In genomic region chr4:1130318-1131186, GRCh38 we compare ENCODE assay signal across 8 cellular contexts. TPM values are rescaled to one million over a fixed set of nuclear protein-coding genes. Genes with fewer than 3 reads are reported as not detected.
DNase-seq lines count a peak whose midpoint lies in the region; TF ChIP-seq lines count a peak whose summit lies in the region.

No MANE protein-coding gene starts in this region.

- DNase-seq in GM12864 (ENCODE audit: low read depth) (peak; percentile 59), HFFc6 (peak; percentile 50), NCI-H2081 treated with DMSO at 0.1 percent for 48 hours (lab: John Stamatoyannopoulos, UW) (peak; percentile 17), left kidney (ENCODE audit: low read depth, low spot score) (peak; percentile 88), mesenteric fat pad (ENCODE audit: low spot score) (no peak)
- DNase-seq in activated CD4-positive, CD25-positive, alpha-beta regulatory T cell treated with anti-CD3 and anti-CD28 coated beads, Interleukin-2, amount 50 U/mL, for 16 hours (ENCODE audit: low read depth, low spot score), result peak; percentile 59
- peak; percentile 68 for DNase-seq in central memory CD4-positive, alpha-beta T cell
- DNase-seq in stimulated activated CD4-positive, alpha-beta T cell treated with anti-CD3 and anti-CD28 coated beads, Interleukin-4, amount 100 ng/mL, for 1 hour, result peak; percentile 69

- H3K27me3 Mint-ChIP-seq in HFFc6 (ENCODE audit: insufficient read depth), result peaks cover 28% of the 10 kb centered on the region

- H3K9me3 Mint-ChIP-seq in HFFc6, result no peaks in the 10 kb centered on the region

- no peak overlapping the region for H3K27ac Mint-ChIP-seq in HFFc6

- no peaks in the 10 kb centered on the region for H3K36me3 Mint-ChIP-seq in HFFc6 (ENCODE audit: low read depth)

- peak; percentile 99 for TF ChIP-seq CTCF in GM12864 (IDR thresholded peaks at IDR 0.05; ENCODE audit: low read depth, low read length, missing control alignments)
- peak; percentile 99 for TF ChIP-seq CTCF in HFFc6 (IDR thresholded peaks at IDR 0.05)

- no peaks in the 10 kb centered on the region for H3K4me1 Mint-ChIP-seq in HFFc6 (ENCODE audit: low read depth)

- H3K4me3 ChIP-seq in GM12864 (ENCODE audit: low read depth, low read length), result no peak overlapping the region

- no peak overlapping the region for H3K4me3 Mint-ChIP-seq in HFFc6

RNA-seq across cellular contexts. Expression of gene RNF212, which starts 17.2 kb away (rescaled TPM):
- total RNA-seq in HFFc6 (2021; fragmentation: NEBNext Ultra II Directional; extraction: Animal tissue kit (Norgen Biotek cat#: 25700)), result not detected
- total RNA-seq in mesenteric fat pad, result 4.2 TPM

RNA-seq across cellular contexts. Expression of gene SPON2, which starts 41.8 kb away (rescaled TPM):
- 10 to 100 TPM; 12.0 to 53.5 (median 48.2) TPM for total RNA-seq in HFFc6 (2021; fragmentation: NEBNext Ultra II Directional; extraction: Animal tissue kit (Norgen Biotek cat#: 25700))
- total RNA-seq in mesenteric fat pad, result 27.3 TPM
